1 cellular context compared by ENCODE assay signal in genomic region chr10:123245264-123245663, GRCh38.
TF ChIP-seq lines count a peak whose summit lies in the region.

No MANE protein-coding gene starts in this region.

TF ChIP-seq in K562, 482 proteins besides CTCF, POLR2A, EP300 and RAD21:
- TF ChIP-seq ZBTB26 (CRISPR knock-in tag; IDR thresholded peaks at IDR 0.05) (no peak), ZNF551 (CRISPR knock-in tag; IDR thresholded peaks at IDR 0.05) (no peak), CSDE1 (IDR thresholded peaks at IDR 0.05) (no peak), HNRNPUL1 (IDR thresholded peaks at IDR 0.05; ENCODE audit: low read length) (no peak), CEBPB (tag; IDR thresholded peaks at IDR 0.05) (no peak), RBM34 (IDR thresholded peaks at IDR 0.05; ENCODE audit: borderline replicate concordance, insufficient read depth, low read length) (no peak), ARHGAP35 (IDR thresholded peaks at IDR 0.05; ENCODE audit: partially characterized antibody) (no peak), TCF3 (CRISPR knock-in tag; IDR thresholded peaks at IDR 0.05) (no peak), BRCA1 (IDR thresholded peaks at IDR 0.05) (no peak), BRCA1 (CRISPR knock-in tag; IDR thresholded peaks at IDR 0.05) (no peak)
- TF ChIP-seq, protein P1, sequence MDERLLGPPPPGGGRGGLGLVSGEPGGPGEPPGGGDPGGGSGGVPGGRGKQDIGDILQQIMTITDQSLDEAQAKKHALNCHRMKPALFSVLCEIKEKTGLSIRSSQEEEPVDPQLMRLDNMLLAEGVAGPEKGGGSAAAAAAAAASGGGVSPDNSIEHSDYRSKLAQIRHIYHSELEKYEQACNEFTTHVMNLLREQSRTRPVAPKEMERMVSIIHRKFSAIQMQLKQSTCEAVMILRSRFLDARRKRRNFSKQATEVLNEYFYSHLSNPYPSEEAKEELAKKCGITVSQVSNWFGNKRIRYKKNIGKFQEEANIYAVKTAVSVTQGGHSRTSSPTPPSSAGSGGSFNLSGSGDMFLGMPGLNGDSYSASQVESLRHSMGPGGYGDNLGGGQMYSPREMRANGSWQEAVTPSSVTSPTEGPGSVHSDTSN (CRISPR knock-in tag; IDR thresholded peaks at IDR 0.05; ENCODE audit: low read depth) = no peak
- TF ChIP-seq, protein P1 (tag; conservative IDR thresholded peaks at IDR 0.05; ENCODE audit: low read depth) = no peak
- TF ChIP-seq, protein P2, sequence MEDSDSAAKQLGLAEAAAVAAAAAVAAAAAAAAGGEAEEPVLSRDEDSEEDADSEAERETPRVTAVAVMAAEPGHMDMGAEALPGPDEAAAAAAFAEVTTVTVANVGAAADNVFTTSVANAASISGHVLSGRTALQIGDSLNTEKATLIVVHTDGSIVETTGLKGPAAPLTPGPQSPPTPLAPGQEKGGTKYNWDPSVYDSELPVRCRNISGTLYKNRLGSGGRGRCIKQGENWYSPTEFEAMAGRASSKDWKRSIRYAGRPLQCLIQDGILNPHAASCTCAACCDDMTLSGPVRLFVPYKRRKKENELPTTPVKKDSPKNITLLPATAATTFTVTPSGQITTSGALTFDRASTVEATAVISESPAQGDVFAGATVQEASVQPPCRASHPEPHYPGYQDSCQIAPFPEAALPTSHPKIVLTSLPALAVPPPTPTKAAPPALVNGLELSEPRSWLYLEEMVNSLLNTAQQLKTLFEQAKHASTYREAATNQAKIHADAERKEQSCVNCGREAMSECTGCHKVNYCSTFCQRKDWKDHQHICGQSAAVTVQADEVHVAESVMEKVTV (CRISPR knock-in tag; IDR thresholded peaks at IDR 0.05) = no peak
- TF ChIP-seq, protein P3, sequence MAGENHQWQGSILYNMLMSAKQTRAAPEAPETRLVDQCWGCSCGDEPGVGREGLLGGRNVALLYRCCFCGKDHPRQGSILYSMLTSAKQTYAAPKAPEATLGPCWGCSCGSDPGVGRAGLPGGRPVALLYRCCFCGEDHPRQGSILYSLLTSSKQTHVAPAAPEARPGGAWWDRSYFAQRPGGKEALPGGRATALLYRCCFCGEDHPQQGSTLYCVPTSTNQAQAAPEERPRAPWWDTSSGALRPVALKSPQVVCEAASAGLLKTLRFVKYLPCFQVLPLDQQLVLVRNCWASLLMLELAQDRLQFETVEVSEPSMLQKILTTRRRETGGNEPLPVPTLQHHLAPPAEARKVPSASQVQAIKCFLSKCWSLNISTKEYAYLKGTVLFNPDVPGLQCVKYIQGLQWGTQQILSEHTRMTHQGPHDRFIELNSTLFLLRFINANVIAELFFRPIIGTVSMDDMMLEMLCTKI (IDR thresholded peaks at IDR 0.05; ENCODE audit: partially characterized antibody) = no peak
- TF ChIP-seq, protein P4, sequence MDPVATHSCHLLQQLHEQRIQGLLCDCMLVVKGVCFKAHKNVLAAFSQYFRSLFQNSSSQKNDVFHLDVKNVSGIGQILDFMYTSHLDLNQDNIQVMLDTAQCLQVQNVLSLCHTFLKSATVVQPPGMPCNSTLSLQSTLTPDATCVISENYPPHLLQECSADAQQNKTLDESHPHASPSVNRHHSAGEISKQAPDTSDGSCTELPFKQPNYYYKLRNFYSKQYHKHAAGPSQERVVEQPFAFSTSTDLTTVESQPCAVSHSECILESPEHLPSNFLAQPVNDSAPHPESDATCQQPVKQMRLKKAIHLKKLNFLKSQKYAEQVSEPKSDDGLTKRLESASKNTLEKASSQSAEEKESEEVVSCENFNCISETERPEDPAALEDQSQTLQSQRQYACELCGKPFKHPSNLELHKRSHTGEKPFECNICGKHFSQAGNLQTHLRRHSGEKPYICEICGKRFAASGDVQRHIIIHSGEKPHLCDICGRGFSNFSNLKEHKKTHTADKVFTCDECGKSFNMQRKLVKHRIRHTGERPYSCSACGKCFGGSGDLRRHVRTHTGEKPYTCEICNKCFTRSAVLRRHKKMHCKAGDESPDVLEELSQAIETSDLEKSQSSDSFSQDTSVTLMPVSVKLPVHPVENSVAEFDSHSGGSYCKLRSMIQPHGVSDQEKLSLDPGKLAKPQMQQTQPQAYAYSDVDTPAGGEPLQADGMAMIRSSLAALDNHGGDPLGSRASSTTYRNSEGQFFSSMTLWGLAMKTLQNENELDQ (CRISPR knock-in tag; IDR thresholded peaks at IDR 0.05; ENCODE audit: borderline replicate concordance) = no peak
